ENCODE assay signal across 8 cellular contexts in genomic region chr2:191115391-191115790, GRCh38. TPM values are rescaled to one million over a fixed set of nuclear protein-coding genes. Genes with fewer than 3 reads are reported as not detected.
DNase-seq lines count a peak whose midpoint lies in the region; ATAC-seq and FAIRE-seq lines count a peak whose summit lies in the region.

No MANE protein-coding gene starts in this region.

- ATAC-seq in GM18520 (IDR thresholded peaks at IDR 0.05; ENCODE audit: unreplicated experiment) (peak; percentile 38), HG03095 (IDR thresholded peaks at IDR 0.05; ENCODE audit: unreplicated experiment) (peak; percentile 39), esophagus mucosa (no peak)

- H3K79me2 ChIP-seq in Karpas-422 (ENCODE audit: low read length): no peaks in the 10 kb centered on the region

- no peak overlapping the region for H3K9ac ChIP-seq in Karpas-422 (ENCODE audit: low read length)

- H3K27ac ChIP-seq in small intestine (ENCODE audit: low read depth in 1 of 2, low read length in 1 of 2) (peak overlapping the region in 1 of 2 donors; percentile 27), Karpas-422 (ENCODE audit: low read length) (no peak overlapping the region)

- H3K9me2 ChIP-seq in Karpas-422 (replicated peaks; ENCODE audit: insufficient read depth, low read length): no peaks in the 10 kb centered on the region

- H3K4me2 ChIP-seq in Karpas-422 (ENCODE audit: low read depth, low read length, poor library complexity, severe bottlenecking): no peak overlapping the region

- H3K4me1 ChIP-seq in small intestine (ENCODE audit: control insufficient read depth in 2 of 2, insufficient read depth in 1 of 2, low read depth in 1 of 2, low read length in 1 of 2): no peaks in the 10 kb centered on the region
- no peaks in the 10 kb centered on the region for H3K4me1 ChIP-seq in Karpas-422 (ENCODE audit: low read length)

- H3K9me3 ChIP-seq in small intestine (ENCODE audit: control insufficient read depth, low read depth) (no peaks in the 10 kb centered on the region), Karpas-422 (ENCODE audit: low read length) (no peaks in the 10 kb centered on the region)

- no peaks in the 10 kb centered on the region for H4K20me1 ChIP-seq in Karpas-422 (ENCODE audit: insufficient read depth, low read depth, low read length)

- FAIRE-seq in small intestine (lab: Jason Lieb, UNC): no peak

- H3K4me3 ChIP-seq in small intestine (ENCODE audit: low read depth in 1 of 2, low read length in 2 of 2): no peak overlapping the region
- no peak overlapping the region for H3K4me3 ChIP-seq in Karpas-422 (ENCODE audit: low read length)

- H2AFZ ChIP-seq in Karpas-422 (ENCODE audit: low read length): no peak overlapping the region

- WGBS in small intestine, 3 donors: 79 to 88% (median 84%) methylated on average over 3 of the region's 3 CpGs

- H3K27me3 ChIP-seq in small intestine (ENCODE audit: control insufficient read depth in 2 of 2, insufficient read depth in 2 of 2, low read length in 2 of 2) (no peaks in the 10 kb centered on the region), Karpas-422 (ENCODE audit: low read length) (no peaks in the 10 kb centered on the region; the same call in 1 of the 2 replicates)

- peak; percentile 38 to 54 for DNase-seq in activated CD8-positive, alpha-beta memory T cell treated with anti-CD3 and anti-CD28 coated beads for 4 hours (ENCODE audit: low read depth in 2 of 2)
- DNase-seq in small intestine: peak; percentile 44
- no peak for DNase-seq in Karpas-422
- DNase-seq in SKM-1 (lab: John Stamatoyannopoulos, UW; ENCODE audit: unreplicated experiment): no peak
- DNase-seq in NCI-H1092 (lab: John Stamatoyannopoulos, UW): no peak

- H3K36me3 ChIP-seq in small intestine (ENCODE audit: control insufficient read depth in 2 of 2, insufficient read depth in 2 of 2, low read length in 2 of 2): no peaks in the 10 kb centered on the region
- no peaks in the 10 kb centered on the region for H3K36me3 ChIP-seq in Karpas-422 (ENCODE audit: insufficient read depth, low read length)

RNA-seq across cellular contexts. Expression of gene STAT4, which starts 35.4 kb away (rescaled TPM):
- polyA plus RNA-seq in small intestine: 1 to 10 TPM; 1.0 to 2.2 (median 1.1) TPM
- 0.88 TPM for total RNA-seq in esophagus mucosa
- not detected in 2 replicates for total RNA-seq in Karpas-422 (2014; rRNA removed; shearing (Covaris generic); ENCODE audit: low replicate concordance)

Comparison
In these comparisons a context has a peak if more than half of its experiments do, and no peak if none do; other contexts are left out.
1. DNase-seq: peak in activated CD8-positive, alpha-beta memory T cell treated with anti-CD3 and anti-CD28 coated beads for 4 hours (2 of 2) and small intestine (single experiment); none in Karpas-422 (single experiment), SKM-1 (single experiment) and NCI-H1092 (single experiment).